9 cellular contexts compared by ENCODE assay signal in genomic region chr21:46661211-46661625, GRCh38. TPM values are rescaled to one million over a fixed set of nuclear protein-coding genes. Genes with fewer than 3 reads are reported as not detected.
DNase-seq lines count a peak whose midpoint lies in the region; ATAC-seq and TF ChIP-seq lines count a peak whose summit lies in the region.
"Had no signal": no experiment of that assay in that cellular context is flagged by ENCODE, and none has a peak within 500 bp of the region (broad histone marks: within the 10 kb centered on the region; RNA-seq: fewer than 3 reads in every experiment).

No MANE protein-coding gene starts in this region.

- H3K9me3 ChIP-seq in T-helper 17 cell (ENCODE audit: control insufficient read depth, low read length, poor library complexity, severe bottlenecking) (no peaks in the 10 kb centered on the region), left lung (no peaks in the 10 kb centered on the region)

- no peaks in the 10 kb centered on the region for H3K27me3 Mint-ChIP-seq in T-helper 17 cell

- H3K4me1 ChIP-seq in left lung: no peaks in the 10 kb centered on the region

- H3K36me3 ChIP-seq in left lung: peaks cover 0 to 90% of the 10 kb centered on the region in 2 donors

- H3K4me1 Mint-ChIP-seq in T-helper 17 cell: peaks cover 12% of the 10 kb centered on the region

- DNase-seq in NCI-H2107 (lab: John Stamatoyannopoulos, UW) (peak; percentile 22), NCI-H2107 treated with DMSO at 0.1 percent for 48 hours (lab: John Stamatoyannopoulos, UW; ENCODE audit: unreplicated experiment) (no peak), T-helper 17 cell (peak; percentile 29 to 44 (median 42)), dedifferentiated amniotic fluid mesenchymal stem cell (ENCODE audit: extremely low spot score) (peak; percentile 38), left lung (peak in 1 of 2 donors; percentile 62), substantia nigra (lab: John Stamatoyannopoulos, UW) (peak in 35 of 49 donors; percentile 8 to 81 (median 39))

- H3K27me3 ChIP-seq in left lung: no peaks in the 10 kb centered on the region

- TF ChIP-seq CTCF in left lung (IDR thresholded peaks at IDR 0.05): peak; percentile 65 to 73

- H3K4me3 Mint-ChIP-seq in T-helper 17 cell: peak overlapping the region; percentile 15

- ATAC-seq in T-helper 17 cell (peak; percentile 85), left lung (peak; percentile 97), GM21526 (IDR thresholded peaks at IDR 0.05; ENCODE audit: low FRiP score, unreplicated experiment) (no peak), GM18858 (IDR thresholded peaks at IDR 0.05; ENCODE audit: unreplicated experiment) (no peak)

- peaks cover 5% of the 10 kb centered on the region for H3K36me3 Mint-ChIP-seq in T-helper 17 cell (ENCODE audit: low read depth)

- no peak overlapping the region for H3K27ac Mint-ChIP-seq in T-helper 17 cell

- no peak overlapping the region for H3K27ac ChIP-seq in left lung
- peak overlapping the region; percentile 61 for H3K27ac ChIP-seq in substantia nigra (ENCODE audit: low read depth, low read length, poor library complexity, severe bottlenecking)
- H3K27ac ChIP-seq: C4-2B had no signal

- no peak overlapping the region for H3K4me3 ChIP-seq in left lung

- intact Hi-C loops in left lung (cut with DNase I): no loop called here

RNA-seq across cellular contexts. Expression of gene PRMT2, which starts 25.7 kb away (rescaled TPM):
- total RNA-seq in T-helper 17 cell (100 to 1,000 TPM in 1 of 2 donors, 10 to 100 TPM in 1; 89.1 to 102 TPM), left lung (10 to 100 TPM; 91.7 to 99.5 TPM)

RNA-seq across cellular contexts. Expression of gene S100B, which starts 56.3 kb away (rescaled TPM):
- total RNA-seq in T-helper 17 cell (not detected), left lung (1 to 10 TPM; 2.0 to 2.3 TPM)

Comparison
In these comparisons a context has a peak if more than half of its experiments do, and no peak if none do; other contexts are left out.
1. ATAC-seq: peak in T-helper 17 cell (single experiment) and left lung (single experiment); none in GM21526 (single experiment) and GM18858 (single experiment).